In genomic region chr9:27368317-27368985, GRCh38 we compare ENCODE assay signal across 13 cellular contexts.
A peak's percentile ranks its signal among the peaks of the same experiment; 100 is the strongest.
DNase-seq lines count a peak whose midpoint lies in the region; TF ChIP-seq lines count a peak whose summit lies in the region.
"Had no signal": no experiment of that assay in that cellular context is flagged by ENCODE, and none has a peak within 500 bp of the region (broad histone marks: within the 10 kb centered on the region; RNA-seq: fewer than 3 reads in every experiment).

No MANE protein-coding gene starts in this region.

- CTCF ChIA-PET in activated CD4-positive, alpha-beta memory T cell treated with anti-CD3 and anti-CD28 coated beads, Interleukin-2, amount 10 ng/mL, durations not matched to agents 7 days and 5 days (lab: Charles Lee), result interaction anchor here (0.5 kb wide), 1 partner anchor 42 kb away, joined by 3 read pairs; no protein-coding TSS in a partner anchor

- no peaks in the 10 kb centered on the region for H3K36me3 Mint-ChIP-seq in activated CD4-positive, alpha-beta memory T cell treated with anti-CD3 and anti-CD28 coated beads, Interleukin-2, amount 10 ng/mL, durations not matched to agents 7 days and 5 days (ENCODE audit: low read depth)

- no peak for TF ChIP-seq POLR2A in esophagus muscularis mucosa (IDR thresholded peaks at IDR 0.05; ENCODE audit: low read depth)

- POLR2A ChIA-PET in activated CD4-positive, alpha-beta memory T cell treated with anti-CD3 and anti-CD28 coated beads, Interleukin-2, amount 10 ng/mL, durations not matched to agents 7 days and 5 days (lab: Charles Lee), result no interaction called here

- H3K79me1 ChIP-seq in mesendoderm (ENCODE audit: low read length), result no peaks in the 10 kb centered on the region

- H3K4me3 ChIP-seq in HUES48 (ENCODE audit: low read depth, low read length) (no peak overlapping the region), dorsolateral prefrontal cortex (peak overlapping the region in 27 of 59 donors; percentile 3 to 45 (median 25)), mesendoderm (ENCODE audit: low read length) (no peak overlapping the region), esophagus muscularis mucosa (no peak overlapping the region)

- no peak overlapping the region for H3K23ac ChIP-seq in mesendoderm (ENCODE audit: low read length)

- H3K4me1 ChIP-seq in HUES48 (ENCODE audit: control insufficient read depth, insufficient read depth, low read length), result peaks cover 61% of the 10 kb centered on the region
- H3K4me1 ChIP-seq in mesendoderm (ENCODE audit: control insufficient read depth, low read depth, low read length), result peaks cover 9% of the 10 kb centered on the region
- peaks cover 0 to 41% (median 20%) of the 10 kb centered on the region in 4 donors for H3K4me1 ChIP-seq in esophagus muscularis mucosa

- no peaks in the 10 kb centered on the region for H3K9me3 Mint-ChIP-seq in activated CD4-positive, alpha-beta memory T cell treated with anti-CD3 and anti-CD28 coated beads, Interleukin-2, amount 10 ng/mL, durations not matched to agents 7 days and 5 days
- H3K9me3 Mint-ChIP-seq: activated naive CD4-positive, alpha-beta T cell treated with anti-CD3 and anti-CD28 coated beads for 36 hours; stimulated activated naive CD8-positive, alpha-beta T cell treated with anti-CD3 and anti-CD28 coated beads, Interleukin-15, amount 100 ng/mL, for 72 hours had no signal

- H2BK15ac ChIP-seq in mesendoderm (replicated peaks; ENCODE audit: low read depth), result no peak overlapping the region

- H4K8ac ChIP-seq in mesendoderm (ENCODE audit: low read depth, low read length), result no peak overlapping the region

- H3K9me3 ChIP-seq in HUES48 (ENCODE audit: control insufficient read depth, insufficient read depth, low read length) (no peaks in the 10 kb centered on the region), esophagus muscularis mucosa (no peaks in the 10 kb centered on the region)
- H3K9me3 ChIP-seq: spleen had no signal

- no peak overlapping the region for H3K27ac Mint-ChIP-seq in activated CD4-positive, alpha-beta memory T cell treated with anti-CD3 and anti-CD28 coated beads, Interleukin-2, amount 10 ng/mL, durations not matched to agents 7 days and 5 days
- H3K27ac Mint-ChIP-seq: activated naive CD4-positive, alpha-beta T cell treated with anti-CD3 and anti-CD28 coated beads for 36 hours had no signal

- H3K9ac ChIP-seq in HUES48 (ENCODE audit: low read depth, low read length) (no peak overlapping the region), mesendoderm (ENCODE audit: low read length) (no peak overlapping the region)

- peaks cover 39% of the 10 kb centered on the region for H3K27me3 Mint-ChIP-seq in activated CD4-positive, alpha-beta memory T cell treated with anti-CD3 and anti-CD28 coated beads, Interleukin-2, amount 10 ng/mL, durations not matched to agents 7 days and 5 days

- no peak overlapping the region for H2BK120ac ChIP-seq in mesendoderm (ENCODE audit: low read depth, low read length)

- no peaks in the 10 kb centered on the region for H3K79me2 ChIP-seq in mesendoderm (ENCODE audit: control insufficient read depth, insufficient read depth, low read length)

- H3K36me3 ChIP-seq in HUES48 (ENCODE audit: control insufficient read depth, insufficient read depth, low read length), result no peaks in the 10 kb centered on the region
- no peaks in the 10 kb centered on the region for H3K36me3 ChIP-seq in mesendoderm (ENCODE audit: control insufficient read depth, insufficient read depth, low read length)
- no peaks in the 10 kb centered on the region for H3K36me3 ChIP-seq in esophagus muscularis mucosa
- H3K36me3 ChIP-seq: spleen had no signal

- no peak overlapping the region for H2AK5ac ChIP-seq in mesendoderm (ENCODE audit: low read length)

- no peak for TF ChIP-seq EP300 in esophagus muscularis mucosa (IDR thresholded peaks at IDR 0.05)

- H3K4me3 Mint-ChIP-seq in activated CD4-positive, alpha-beta memory T cell treated with anti-CD3 and anti-CD28 coated beads, Interleukin-2, amount 10 ng/mL, durations not matched to agents 7 days and 5 days, result no peak overlapping the region
- H3K4me3 Mint-ChIP-seq: activated naive CD4-positive, alpha-beta T cell treated with anti-CD3 and anti-CD28 coated beads for 36 hours; stimulated activated naive CD8-positive, alpha-beta T cell treated with anti-CD3 and anti-CD28 coated beads, Interleukin-15, amount 100 ng/mL, for 72 hours had no signal

- H2BK5ac ChIP-seq in mesendoderm (ENCODE audit: low read length), result no peak overlapping the region

- no peak for TF ChIP-seq CTCF in dorsolateral prefrontal cortex (IDR thresholded peaks at IDR 0.05 in 54 of 56, conservative IDR thresholded peaks at IDR 0.05 in 2 of 56; ENCODE audit: low read depth in 1 of 56, partially characterized antibody in 56 of 56)
- no peak for TF ChIP-seq CTCF in esophagus muscularis mucosa (IDR thresholded peaks at IDR 0.05)

- no peak overlapping the region for H3K18ac ChIP-seq in mesendoderm (ENCODE audit: low read length)

- no peak overlapping the region for H4K5ac ChIP-seq in mesendoderm (ENCODE audit: low read length)

- H3K4ac ChIP-seq in mesendoderm (ENCODE audit: low read depth, low read length), result no peak overlapping the region

- H3K4me2 ChIP-seq in mesendoderm (ENCODE audit: low read length), result no peak overlapping the region

- intact Hi-C loops in dorsolateral prefrontal cortex (cut with DNase I) (loop anchor here (5.0 to 10.0 kb wide), 3 partner anchors 44 to 59 kb away; no protein-coding TSS in a partner anchor), esophagus muscularis mucosa (cut with DNase I) (no loop called here)

- peak overlapping the region; percentile 92 for H3K27ac ChIP-seq in HUES48 (ENCODE audit: low read depth, low read length)
- peak overlapping the region; percentile 63 to 94 (median 87) for H3K27ac ChIP-seq in dorsolateral prefrontal cortex
- no peak overlapping the region for H3K27ac ChIP-seq in mesendoderm (ENCODE audit: low read depth, low read length)
- peak overlapping the region; percentile 83 for H3K27ac ChIP-seq in substantia nigra (ENCODE audit: low read depth, low read length, poor library complexity, severe bottlenecking)
- peak overlapping the region in 1 of 4 donors; percentile 4 for H3K27ac ChIP-seq in esophagus muscularis mucosa (replicated peaks in 1 of 4)
- H3K27ac ChIP-seq: VCaP had no signal

- no CpG with 5 or more reads among the region's 7 CpGs for WGBS in mesendoderm (ENCODE audit: extremely low coverage, insufficient coverage, low lambda C conversion rate)
- 40% methylated on average over 7 of the region's 7 CpGs for WGBS in esophagus muscularis mucosa

- peak in 8 of 10 donors; percentile 53 to 82 (median 64) for DNase-seq in dorsolateral prefrontal cortex
- peak; percentile 70 for DNase-seq in mesendoderm
- peak in 24 of 49 donors; percentile 8 to 81 (median 30) for DNase-seq in substantia nigra (lab: John Stamatoyannopoulos, UW)
- no peak for DNase-seq in esophagus muscularis mucosa (ENCODE audit: extremely low spot score)
- no peak for DNase-seq in activated CD4-positive, alpha-beta memory T cell treated with anti-CD3 and anti-CD28 coated beads, Interleukin-2, amount 10 ng/mL, durations not matched to agents 7 days and 5 days
- DNase-seq in stimulated activated CD4-positive, alpha-beta T cell treated with anti-CD3 and anti-CD28 coated beads, Interleukin-12 subunit alpha, Interleukin-12 subunit beta, amount 100 ng/mL, for 4 hours, result no peak
- DNase-seq in NCI-H146 (lab: John Stamatoyannopoulos, UW), result no peak
- DNase-seq: activated naive CD4-positive, alpha-beta T cell treated with anti-CD3 and anti-CD28 coated beads for 36 hours; NCI-H2081; spleen; stimulated activated naive CD8-positive, alpha-beta T cell treated with anti-CD3 and anti-CD28 coated beads, Interleukin-15, amount 100 ng/mL, for 72 hours had no signal

- no peak overlapping the region for H3K56ac ChIP-seq in mesendoderm (ENCODE audit: low read length)

- no peaks in the 10 kb centered on the region for H3K27me3 ChIP-seq in HUES48 (ENCODE audit: control insufficient read depth, insufficient read depth, low read length)
- no peaks in the 10 kb centered on the region for H3K27me3 ChIP-seq in dorsolateral prefrontal cortex
- no peaks in the 10 kb centered on the region for H3K27me3 ChIP-seq in mesendoderm (ENCODE audit: insufficient read depth, low read length, poor library complexity)
- H3K27me3 ChIP-seq in esophagus muscularis mucosa, result no peaks in the 10 kb centered on the region
- H3K27me3 ChIP-seq: spleen had no signal

- H3K4me1 Mint-ChIP-seq in activated CD4-positive, alpha-beta memory T cell treated with anti-CD3 and anti-CD28 coated beads, Interleukin-2, amount 10 ng/mL, durations not matched to agents 7 days and 5 days, result peaks cover 25% of the 10 kb centered on the region

Comparison
In these comparisons a context has a peak if more than half of its experiments do, and no peak if none do; other contexts are left out.
1. DNase-seq: peak in dorsolateral prefrontal cortex (8 of 10) and mesendoderm (single experiment); none in esophagus muscularis mucosa (single experiment), activated CD4-positive, alpha-beta memory T cell treated with anti-CD3 and anti-CD28 coated beads, Interleukin-2, amount 10 ng/mL, durations not matched to agents 7 days and 5 days (single experiment), stimulated activated CD4-positive, alpha-beta T cell treated with anti-CD3 and anti-CD28 coated beads, Interleukin-12 subunit alpha, Interleukin-12 subunit beta, amount 100 ng/mL, for 4 hours (single experiment) and NCI-H146 (single experiment).